In the genomic region with DNA sequence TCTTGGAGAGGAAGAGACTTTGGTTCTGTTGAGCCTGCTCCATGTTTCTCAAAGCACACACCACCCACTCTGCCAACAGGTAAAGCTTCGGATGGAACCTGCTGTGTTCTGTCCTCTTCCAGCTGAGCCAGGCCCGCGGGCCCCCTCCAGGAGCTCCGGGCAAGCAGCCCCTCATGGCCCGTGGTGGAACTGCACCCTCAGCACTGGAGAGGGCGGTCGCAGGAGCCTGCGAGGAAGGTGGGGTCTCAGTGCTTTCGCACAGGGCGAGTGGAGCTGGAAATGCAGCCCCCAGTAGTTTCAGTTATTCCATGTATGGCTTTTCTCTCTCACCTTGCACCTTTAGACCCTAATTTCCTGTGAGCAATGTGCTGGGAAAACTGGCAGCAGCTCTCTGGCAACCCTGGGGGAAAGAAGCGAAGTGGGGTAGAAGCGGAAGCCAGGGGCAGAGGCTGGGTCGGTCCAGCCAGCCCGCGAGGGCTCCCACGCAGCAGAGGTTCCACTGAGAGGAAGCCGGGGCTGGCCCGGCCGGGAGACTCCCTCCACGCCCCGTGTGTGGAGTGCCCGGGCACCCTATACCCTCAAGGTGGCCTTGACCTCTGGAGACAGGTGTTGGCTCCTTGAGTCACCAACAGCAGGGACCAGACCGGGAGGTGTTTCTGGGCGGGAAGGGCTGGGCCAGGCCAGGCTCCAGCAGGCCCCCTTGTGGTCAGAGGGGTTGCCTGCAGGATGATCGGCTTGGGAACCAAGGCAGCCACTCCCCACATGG, we compare ENCODE assay signal across 8 cellular contexts.
DNase-seq lines count a peak whose midpoint lies in the region; ATAC-seq and TF ChIP-seq lines count a peak whose summit lies in the region.

No MANE protein-coding gene starts in this region.

- no peak overlapping the region for H3K27ac Mint-ChIP-seq in nephron

- peak overlapping the region in 1 of 5 donors; percentile 36 for H3K9ac ChIP-seq in subcutaneous abdominal adipose tissue (ENCODE audit: low read length in 5 of 5)

- in situ Hi-C loops in ACHN (cut with HindIII; ENCODE audit: low pct_ligation_motif_present, low pct_unique_long_range_greater_than_20kb, low sequenced_read_pairs), result no loop called here

- H3K4me1 Mint-ChIP-seq in nephron, result no peaks in the 10 kb centered on the region

- intact Hi-C loops in esophagus squamous epithelium (cut with DNase I), result no loop called here

- H3K27me3 Mint-ChIP-seq in nephron (ENCODE audit: low read depth), result peaks cover 45% of the 10 kb centered on the region

- H3K27ac ChIP-seq in esophagus squamous epithelium (peak overlapping the region in 3 of 4 donors; percentile 30 to 78 (median 67)), subcutaneous abdominal adipose tissue (ENCODE audit: low read depth, low read length) (no peak overlapping the region)

- WGBS in esophagus squamous epithelium, 2 donors, result 27 to 51% methylated on average over 4 to 18 of the region's 25 CpGs

- H3K36me3 Mint-ChIP-seq in nephron (ENCODE audit: low read depth), result no peaks in the 10 kb centered on the region

- H3K4me3 ChIP-seq in esophagus squamous epithelium (peak overlapping the region in 3 of 4 donors; percentile 29 to 49 (median 33)), subcutaneous abdominal adipose tissue (ENCODE audit: low read depth in 1 of 5, low read length in 5 of 5) (peak overlapping the region; percentile 24 to 66 (median 59))

- H3K4me1 ChIP-seq in esophagus squamous epithelium (peaks cover 4 to 47% (median 14%) of the 10 kb centered on the region in 3 donors), subcutaneous abdominal adipose tissue (ENCODE audit: control insufficient read depth in 5 of 5, insufficient read depth in 5 of 5, low read length in 5 of 5) (peaks cover 3 to 10% (median 9%) of the 10 kb centered on the region in 5 donors)

- no peaks in the 10 kb centered on the region for H3K9me3 Mint-ChIP-seq in nephron

- H3K36me3 ChIP-seq in esophagus squamous epithelium (no peaks in the 10 kb centered on the region), subcutaneous abdominal adipose tissue (ENCODE audit: control insufficient read depth in 5 of 5, insufficient read depth in 5 of 5, low read length in 5 of 5) (no peaks in the 10 kb centered on the region)

- peak; percentile 53 for DNase-seq in ACHN
- DNase-seq in NCI-H524 treated with DMSO at 0.1 percent for 48 hours (lab: John Stamatoyannopoulos, UW), result peak; percentile 17
- DNase-seq in activated CD8-positive, alpha-beta memory T cell treated with anti-CD3 and anti-CD28 coated beads, Interleukin-2, amount 50 U/mL, for 24 hours (ENCODE audit: extremely low read depth), result peak; percentile 19
- no peak for DNase-seq in esophagus squamous epithelium (lab: John Stamatoyannopoulos, UW)

- TF ChIP-seq POLR2A in esophagus squamous epithelium (IDR thresholded peaks at IDR 0.05), result no peak

- ATAC-seq in GM18861 (IDR thresholded peaks at IDR 0.05; ENCODE audit: unreplicated experiment), result peak; percentile 80
- peak; percentile 91 for ATAC-seq in HG03064 (IDR thresholded peaks at IDR 0.05; ENCODE audit: low read depth, unreplicated experiment)

- no peaks in the 10 kb centered on the region for H3K27me3 ChIP-seq in esophagus squamous epithelium
- peaks cover 0 to 15% (median 6%) of the 10 kb centered on the region in 5 donors for H3K27me3 ChIP-seq in subcutaneous abdominal adipose tissue (ENCODE audit: control insufficient read depth in 5 of 5, insufficient read depth in 4 of 5, low read length in 5 of 5)

- H3K9me3 ChIP-seq in esophagus squamous epithelium (no peaks in the 10 kb centered on the region), subcutaneous abdominal adipose tissue (ENCODE audit: control insufficient read depth in 5 of 5, low read length in 5 of 5) (no peaks in the 10 kb centered on the region)

- peak overlapping the region; percentile 73 to 84 (median 79) for H3K4me3 Mint-ChIP-seq in nephron

- TF ChIP-seq CTCF in esophagus squamous epithelium (IDR thresholded peaks at IDR 0.05) (peak; percentile 55 to 88 (median 78)), nephron (IDR thresholded peaks at IDR 0.05; ENCODE audit: unreplicated experiment in 3 of 3) (peak; percentile 59 to 65 (median 60))
